In genomic region chr1:75123756-75124155, GRCh38 we compare ENCODE assay signal across 9 cellular contexts. TPM values are rescaled to one million over a fixed set of nuclear protein-coding genes. Genes with fewer than 3 reads are reported as not detected.
"Had no signal": no experiment of that assay in that cellular context is flagged by ENCODE, and none has a peak within 500 bp of the region (broad histone marks: within the 10 kb centered on the region; RNA-seq: fewer than 3 reads in every experiment).

No MANE protein-coding gene starts in this region.

- H3K4me3 ChIP-seq: GM23248, GM23338, HAP-1 had no signal

- H3K36me3 ChIP-seq: HAP-1 had no signal

- H3K9ac ChIP-seq: GM23248 had no signal

- ATAC-seq: HCT116 had no signal

- DNase-seq: GM23248, GOT3, HCEC 1CT, HFFc6 had no signal

- H3K4me1 ChIP-seq: HAP-1 had no signal

- H3K9me3 ChIP-seq: HAP-1 had no signal

- H3K27ac ChIP-seq: GM23248 had no signal

RNA-seq across cellular contexts. Expression of gene LHX8, which starts 10.4 kb away (rescaled TPM):
- total RNA-seq: GM23248, H7, H9, HFFc6 had no signal
